In genomic region chr5:135095871-135096270, GRCh38 we compare ENCODE assay signal across 2 cellular contexts.
TF ChIP-seq lines count a peak whose summit lies in the region.

No MANE protein-coding gene starts in this region.

TF ChIP-seq in HepG2, 621 proteins besides CTCF, POLR2A, EP300 and RAD21:
- TF ChIP-seq, protein P1, sequence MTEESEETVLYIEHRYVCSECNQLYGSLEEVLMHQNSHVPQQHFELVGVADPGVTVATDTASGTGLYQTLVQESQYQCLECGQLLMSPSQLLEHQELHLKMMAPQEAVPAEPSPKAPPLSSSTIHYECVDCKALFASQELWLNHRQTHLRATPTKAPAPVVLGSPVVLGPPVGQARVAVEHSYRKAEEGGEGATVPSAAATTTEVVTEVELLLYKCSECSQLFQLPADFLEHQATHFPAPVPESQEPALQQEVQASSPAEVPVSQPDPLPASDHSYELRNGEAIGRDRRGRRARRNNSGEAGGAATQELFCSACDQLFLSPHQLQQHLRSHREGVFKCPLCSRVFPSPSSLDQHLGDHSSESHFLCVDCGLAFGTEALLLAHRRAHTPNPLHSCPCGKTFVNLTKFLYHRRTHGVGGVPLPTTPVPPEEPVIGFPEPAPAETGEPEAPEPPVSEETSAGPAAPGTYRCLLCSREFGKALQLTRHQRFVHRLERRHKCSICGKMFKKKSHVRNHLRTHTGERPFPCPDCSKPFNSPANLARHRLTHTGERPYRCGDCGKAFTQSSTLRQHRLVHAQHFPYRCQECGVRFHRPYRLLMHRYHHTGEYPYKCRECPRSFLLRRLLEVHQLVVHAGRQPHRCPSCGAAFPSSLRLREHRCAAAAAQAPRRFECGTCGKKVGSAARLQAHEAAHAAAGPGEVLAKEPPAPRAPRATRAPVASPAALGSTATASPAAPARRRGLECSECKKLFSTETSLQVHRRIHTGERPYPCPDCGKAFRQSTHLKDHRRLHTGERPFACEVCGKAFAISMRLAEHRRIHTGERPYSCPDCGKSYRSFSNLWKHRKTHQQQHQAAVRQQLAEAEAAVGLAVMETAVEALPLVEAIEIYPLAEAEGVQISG (CRISPR knock-in tag; IDR thresholded peaks at IDR 0.05) = no peak
- TF ChIP-seq TFDP2 (CRISPR knock-in tag; IDR thresholded peaks at IDR 0.05) (no peak), ZBTB7A (CRISPR knock-in tag; IDR thresholded peaks at IDR 0.05) (no peak), ZNF547 (CRISPR knock-in tag; IDR thresholded peaks at IDR 0.05) (no peak), HOMEZ (CRISPR knock-in tag; IDR thresholded peaks at IDR 0.05; ENCODE audit: low read depth) (no peak), AGO2 (optimal IDR thresholded peaks at IDR 0.05; ENCODE audit: low read depth, low read length) (no peak), MAFG (CRISPR knock-in tag; IDR thresholded peaks at IDR 0.05) (no peak)
- TF ChIP-seq, protein P2, sequence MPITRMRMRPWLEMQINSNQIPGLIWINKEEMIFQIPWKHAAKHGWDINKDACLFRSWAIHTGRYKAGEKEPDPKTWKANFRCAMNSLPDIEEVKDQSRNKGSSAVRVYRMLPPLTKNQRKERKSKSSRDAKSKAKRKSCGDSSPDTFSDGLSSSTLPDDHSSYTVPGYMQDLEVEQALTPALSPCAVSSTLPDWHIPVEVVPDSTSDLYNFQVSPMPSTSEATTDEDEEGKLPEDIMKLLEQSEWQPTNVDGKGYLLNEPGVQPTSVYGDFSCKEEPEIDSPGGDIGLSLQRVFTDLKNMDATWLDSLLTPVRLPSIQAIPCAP (CRISPR knock-in tag; IDR thresholded peaks at IDR 0.05; ENCODE audit: low read depth) = no peak
- TF ChIP-seq, protein P3, sequence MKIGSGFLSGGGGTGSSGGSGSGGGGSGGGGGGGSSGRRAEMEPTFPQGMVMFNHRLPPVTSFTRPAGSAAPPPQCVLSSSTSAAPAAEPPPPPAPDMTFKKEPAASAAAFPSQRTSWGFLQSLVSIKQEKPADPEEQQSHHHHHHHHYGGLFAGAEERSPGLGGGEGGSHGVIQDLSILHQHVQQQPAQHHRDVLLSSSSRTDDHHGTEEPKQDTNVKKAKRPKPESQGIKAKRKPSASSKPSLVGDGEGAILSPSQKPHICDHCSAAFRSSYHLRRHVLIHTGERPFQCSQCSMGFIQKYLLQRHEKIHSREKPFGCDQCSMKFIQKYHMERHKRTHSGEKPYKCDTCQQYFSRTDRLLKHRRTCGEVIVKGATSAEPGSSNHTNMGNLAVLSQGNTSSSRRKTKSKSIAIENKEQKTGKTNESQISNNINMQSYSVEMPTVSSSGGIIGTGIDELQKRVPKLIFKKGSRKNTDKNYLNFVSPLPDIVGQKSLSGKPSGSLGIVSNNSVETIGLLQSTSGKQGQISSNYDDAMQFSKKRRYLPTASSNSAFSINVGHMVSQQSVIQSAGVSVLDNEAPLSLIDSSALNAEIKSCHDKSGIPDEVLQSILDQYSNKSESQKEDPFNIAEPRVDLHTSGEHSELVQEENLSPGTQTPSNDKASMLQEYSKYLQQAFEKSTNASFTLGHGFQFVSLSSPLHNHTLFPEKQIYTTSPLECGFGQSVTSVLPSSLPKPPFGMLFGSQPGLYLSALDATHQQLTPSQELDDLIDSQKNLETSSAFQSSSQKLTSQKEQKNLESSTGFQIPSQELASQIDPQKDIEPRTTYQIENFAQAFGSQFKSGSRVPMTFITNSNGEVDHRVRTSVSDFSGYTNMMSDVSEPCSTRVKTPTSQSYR (CRISPR knock-in tag; IDR thresholded peaks at IDR 0.05; ENCODE audit: borderline replicate concordance) = no peak

TF ChIP-seq in HEK293T, 16 proteins besides CTCF, POLR2A, EP300 and RAD21:
- TF ChIP-seq ZNF384 (IDR thresholded peaks at IDR 0.05) (no peak), ELF4 (IDR thresholded peaks at IDR 0.05) (no peak)
